27 cellular contexts compared by ENCODE assay signal in the genomic region with DNA sequence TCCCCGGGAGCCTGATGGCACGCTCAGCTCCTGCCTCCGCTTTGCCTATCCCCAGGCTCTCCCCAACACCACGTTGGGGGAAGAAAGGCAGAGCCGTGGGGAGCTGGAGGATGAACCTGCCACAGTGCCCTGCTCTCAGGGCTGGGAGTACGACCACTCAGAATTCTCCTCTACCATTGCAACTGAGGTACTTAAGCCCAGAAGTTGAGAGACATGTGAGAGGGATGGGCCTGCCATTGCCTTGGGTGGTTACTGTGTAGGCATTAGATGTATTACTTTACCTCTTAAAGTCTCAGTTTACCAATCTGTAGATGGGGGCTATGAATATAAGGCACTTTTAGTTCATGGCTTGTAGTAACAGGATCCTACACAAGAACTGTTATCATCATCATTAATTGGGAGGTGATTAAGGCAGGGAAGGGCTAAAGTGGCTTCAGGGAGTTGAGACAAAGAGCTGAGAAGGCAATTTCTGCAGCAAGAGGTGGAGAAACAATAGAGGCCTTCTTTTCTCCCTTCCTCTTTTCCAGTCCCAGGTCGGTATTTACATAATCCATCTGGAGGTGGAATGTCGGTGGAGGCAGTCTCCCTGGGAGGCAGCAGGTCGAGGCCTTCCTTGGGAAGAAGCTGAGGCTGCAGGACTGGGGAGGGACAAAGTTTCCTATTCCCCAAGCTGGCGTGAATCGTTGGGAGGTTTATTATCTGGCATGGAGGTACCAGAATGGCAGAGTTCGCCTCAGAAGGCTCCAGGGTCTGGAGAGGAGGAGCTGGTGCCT. TPM values are rescaled to one million over a fixed set of nuclear protein-coding genes. Genes with fewer than 3 reads are reported as not detected.
"Had no signal": no experiment of that assay in that cellular context is flagged by ENCODE, and none has a peak within 500 bp of the region (broad histone marks: within the 10 kb centered on the region; RNA-seq: fewer than 3 reads in every experiment).

No MANE protein-coding gene starts in this region.

- H3K9me3 ChIP-seq: heart left ventricle, left ventricle myocardium inferior, sigmoid colon, stomach, thoracic aorta had no signal

- H3K27ac ChIP-seq: dorsolateral prefrontal cortex, sigmoid colon, skin epidermis, stomach, thoracic aorta had no signal

- DNase-seq: cortex of kidney; effector CD8-positive, alpha-beta T cell; heart left ventricle; hippocampal formation; left cardiac atrium; left ventricle myocardium inferior; mesenchymal stem cell; midbrain; sigmoid colon; stimulated activated CD4-positive, alpha-beta T cell treated with anti-CD3 and anti-CD28 coated beads, Interleukin-2, amount 100 ng/mL, for 24 hours; stimulated activated CD4-positive, alpha-beta T cell treated with anti-CD3 and anti-CD28 coated beads, Interleukin-4, amount 100 ng/mL, for 4 hours; stimulated activated naive B cell treated with anti-CD40 and anti-IgM and Interleukin-4, amounts not matched to agents 10 μg/mL and 1 μg/mL and 100 μg/mL, for 72 hours; stomach; substantia nigra; trophoblast cell had no signal

- H3K4me1 ChIP-seq: sigmoid colon, stomach had no signal

- H3K9me3 Mint-ChIP-seq: nephron; stimulated activated naive B cell treated with anti-CD40 and anti-IgM and Interleukin-4, amounts not matched to agents 10 μg/mL and 1 μg/mL and 100 μg/mL, for 72 hours had no signal

- H3K4me3 Mint-ChIP-seq: nephron; stimulated activated naive B cell treated with anti-CD40 and anti-IgM and Interleukin-4, amounts not matched to agents 10 μg/mL and 1 μg/mL and 100 μg/mL, for 72 hours had no signal

- ATAC-seq: esophagus mucosa; stimulated activated naive B cell treated with anti-CD40 and anti-IgM and Interleukin-4, amounts not matched to agents 10 μg/mL and 1 μg/mL and 100 μg/mL, for 72 hours had no signal

- H3K4me1 Mint-ChIP-seq: nephron had no signal

- H3K27ac Mint-ChIP-seq: nephron; stimulated activated naive B cell treated with anti-CD40 and anti-IgM and Interleukin-4, amounts not matched to agents 10 μg/mL and 1 μg/mL and 100 μg/mL, for 72 hours had no signal

- H3K36me3 ChIP-seq: heart left ventricle, left ventricle myocardium inferior, sigmoid colon, stomach, thoracic aorta had no signal

- H3K36me3 Mint-ChIP-seq: stimulated activated naive B cell treated with anti-CD40 and anti-IgM and Interleukin-4, amounts not matched to agents 10 μg/mL and 1 μg/mL and 100 μg/mL, for 72 hours had no signal

- H3K4me3 ChIP-seq: dorsolateral prefrontal cortex, heart left ventricle, left ventricle myocardium inferior, lung, sigmoid colon, skin epidermis, stomach, thoracic aorta had no signal

RNA-seq across cellular contexts. Expression of a gene that starts 0.7 kb away (rescaled TPM):
- total RNA-seq: esophagus mucosa, fibroblast of lung, glomerular endothelial cell, left cardiac atrium, left ventricle myocardium inferior, lung, osteoblast, pulmonary artery endothelial cell, sigmoid colon, stomach, thoracic aorta, urinary bladder had no signal
- polyA plus RNA-seq: fibroblast of lung, keratinocyte, lung, sigmoid colon, stomach had no signal

RNA-seq across cellular contexts. Expression of a gene that starts 9.9 kb away (rescaled TPM):
- total RNA-seq: fibroblast of lung, glomerular endothelial cell, osteoblast, pulmonary artery endothelial cell, sigmoid colon, thoracic aorta had no signal
- polyA plus RNA-seq: fibroblast of lung had no signal

RNA-seq across cellular contexts. Expression of a gene that starts 55.5 kb away (rescaled TPM):
- total RNA-seq: esophagus mucosa, thoracic aorta had no signal
- polyA plus RNA-seq: fibroblast of lung, keratinocyte had no signal
